Comparison of ENCODE assay signal across 36 cellular contexts in the genomic region with DNA sequence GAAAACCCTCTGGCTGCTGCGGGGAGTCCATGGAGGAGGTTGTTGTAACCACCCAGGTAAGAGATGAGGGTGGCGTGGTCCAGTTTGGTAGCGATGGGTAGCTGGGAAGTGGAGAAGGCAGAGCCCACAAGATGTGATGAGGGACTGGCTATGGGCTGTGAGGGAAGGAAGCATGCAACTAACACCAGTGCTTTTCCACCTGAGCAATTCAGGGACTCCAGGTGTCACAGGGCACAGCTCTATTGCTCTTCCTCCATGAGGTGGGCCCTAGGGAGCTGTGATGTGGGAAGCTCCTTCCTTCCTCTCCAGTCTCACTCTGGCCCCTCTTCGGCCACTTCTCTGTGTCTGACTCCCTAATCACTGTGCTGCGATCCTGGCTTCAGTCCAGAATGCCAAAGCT. TPM values are rescaled to one million over a fixed set of nuclear protein-coding genes. Genes with fewer than 3 reads are reported as not detected.
"Had no signal": no experiment of that assay in that cellular context is flagged by ENCODE, and none has a peak within 500 bp of the region (broad histone marks: within the 10 kb centered on the region; RNA-seq: fewer than 3 reads in every experiment).

No MANE protein-coding gene starts in this region.

- DNase-seq: activated B cell treated with CpG ODN at 0.5 μM for 24 hours; activated CD4-positive, alpha-beta memory T cell treated with anti-CD3 and anti-CD28 coated beads for 36 hours; activated CD4-positive, alpha-beta T cell treated with anti-CD3 and anti-CD28 coated beads for 4 hours; activated CD4-positive, alpha-beta T cell treated with anti-CD3 and anti-CD28 coated beads, Interleukin-2, amount 10 ng/mL, durations not matched to agents 24 days and 14 days; activated CD4-positive, alpha-beta T cell treated with anti-CD3 and anti-CD28 coated beads, Interleukin-2, amount 50 U/mL, for 1 hour; activated CD4-positive, alpha-beta T cell treated with anti-CD3 and anti-CD28 coated beads, Interleukin-2, amount 50 U/mL, for 4 hours; activated CD4-positive, CD25-positive, alpha-beta regulatory T cell treated with anti-CD3 and anti-CD28 coated beads, Interleukin-2, amount 50 U/mL, for 72 hours; activated CD8-positive, alpha-beta memory T cell treated with anti-CD3 and anti-CD28 coated beads, Interleukin-2, amount 10 ng/mL, durations not matched to agents 7 days and 5 days; activated CD8-positive, alpha-beta T cell treated with anti-CD3 and anti-CD28 coated beads for 36 hours; activated effector memory CD4-positive, alpha-beta T cell treated with Interleukin-2 at 50 U/mL for 16 hours; activated gamma-delta T cell; activated naive CD4-positive, alpha-beta T cell treated with anti-CD3 and anti-CD28 coated beads, Interleukin-2, amount 10 ng/mL, durations not matched to agents 7 days and 5 days; activated naive CD4-positive, alpha-beta T cell treated with Interleukin-2 at 50 U/mL for 16 hours; activated T-cell treated with anti-CD3 and anti-CD28 coated beads for 4 hours; activated T-cell treated with anti-CD3 and anti-CD28 coated beads, Interleukin-2, amount 50 U/mL, for 1 hour; activated T-cell treated with anti-CD3 and anti-CD28 coated beads, Interleukin-2, amount 50 U/mL, for 4 hours; activated T-cell treated with anti-CD3 and anti-CD28 coated beads, Interleukin-2, amount 50 U/mL, for 72 hours; adrenal gland; amniotic stem cell; aorta; body of pancreas; brain microvascular endothelial cell; central memory CD4-positive, alpha-beta T cell; T-helper 1 cell; T-helper 2 cell; T-helper 9 cell had no signal

- H3K4me3 ChIP-seq: adrenal gland, body of pancreas, breast epithelium had no signal

- H3K9me3 Mint-ChIP-seq: activated CD4-positive, alpha-beta memory T cell treated with anti-CD3 and anti-CD28 coated beads for 36 hours; activated CD4-positive, alpha-beta T cell treated with anti-CD3 and anti-CD28 coated beads, Interleukin-2, amount 10 ng/mL, durations not matched to agents 24 days and 14 days; activated CD8-positive, alpha-beta T cell treated with anti-CD3 and anti-CD28 coated beads for 36 hours; activated naive CD4-positive, alpha-beta T cell treated with anti-CD3 and anti-CD28 coated beads, Interleukin-2, amount 50 U/mL, for 24 hours; activated T-cell treated with anti-CD3 and anti-CD28 coated beads, Interleukin-2, amount 50 U/mL, for 4 hours; activated T-cell treated with anti-CD3 and anti-CD28 coated beads, Interleukin-2, amount 50 U/mL, for 72 hours; T-helper 1 cell treated with Interleukin-12 subunit alpha and Interleukin-12 subunit beta and Interleukin-4 antibody, amounts not matched to agents 30 μg/mL and 1 μg/mL, for 36 hours had no signal

- H3K36me3 Mint-ChIP-seq: activated CD4-positive, alpha-beta memory T cell treated with anti-CD3 and anti-CD28 coated beads for 36 hours; activated CD8-positive, alpha-beta memory T cell treated with anti-CD3 and anti-CD28 coated beads, Interleukin-2, amount 10 ng/mL, durations not matched to agents 7 days and 5 days; activated naive CD4-positive, alpha-beta T cell treated with anti-CD3 and anti-CD28 coated beads, Interleukin-2, amount 10 ng/mL, durations not matched to agents 7 days and 5 days; activated naive CD8-positive, alpha-beta T cell had no signal

- H3K27ac Mint-ChIP-seq: activated B cell treated with CpG ODN at 0.5 μM for 24 hours; activated CD4-positive, alpha-beta memory T cell treated with anti-CD3 and anti-CD28 coated beads for 36 hours; activated CD4-positive, alpha-beta T cell treated with anti-CD3 and anti-CD28 coated beads, Interleukin-2, amount 10 ng/mL, durations not matched to agents 24 days and 14 days; activated CD8-positive, alpha-beta memory T cell treated with anti-CD3 and anti-CD28 coated beads, Interleukin-2, amount 10 ng/mL, durations not matched to agents 7 days and 5 days; activated CD8-positive, alpha-beta T cell treated with anti-CD3 and anti-CD28 coated beads for 36 hours; activated naive CD4-positive, alpha-beta T cell treated with anti-CD3 and anti-CD28 coated beads, Interleukin-2, amount 10 ng/mL, durations not matched to agents 7 days and 5 days; activated naive CD4-positive, alpha-beta T cell treated with anti-CD3 and anti-CD28 coated beads, Interleukin-2, amount 50 U/mL, for 24 hours; activated naive CD8-positive, alpha-beta T cell; activated T-cell treated with anti-CD3 and anti-CD28 coated beads, Interleukin-2, amount 50 U/mL, for 72 hours; activated T-helper 2 cell treated with anti-CD3 and anti-CD28 coated beads, Interferon-gamma antibody, Interleukin-2, Interleukin-4, amounts not matched to agents 10 μg/mL and 5 μg/mL and 100 μg/mL, durations not matched to agents 14 hours and 24 hours and 36 hours; T-helper 1 cell treated with Interleukin-12 subunit alpha and Interleukin-12 subunit beta and Interleukin-4 antibody, amounts not matched to agents 30 μg/mL and 1 μg/mL, for 36 hours; T-helper 2 cell treated with Interferon-gamma antibody and Interleukin-4, amounts not matched to agents 5 μg/mL and 100 μg/mL, for 36 hours had no signal

- H3K9me3 ChIP-seq: adrenal gland, body of pancreas had no signal

- H3K27me3 ChIP-seq: adrenal gland, body of pancreas, brain microvascular endothelial cell, breast epithelium had no signal

- H3K36me3 ChIP-seq: adrenal gland, brain microvascular endothelial cell, breast epithelium had no signal

- ATAC-seq: activated CD8-positive, alpha-beta memory T cell treated with anti-CD3 and anti-CD28 coated beads, Interleukin-2, amount 10 ng/mL, durations not matched to agents 7 days and 5 days; activated CD8-positive, alpha-beta T cell treated with anti-CD3 and anti-CD28 coated beads for 36 hours; activated T-cell treated with anti-CD3 and anti-CD28 coated beads, Interleukin-2, amount 50 U/mL, for 4 hours; activated T-cell treated with anti-CD3 and anti-CD28 coated beads, Interleukin-2, amount 50 U/mL, for 72 hours; body of pancreas had no signal

- H3K27ac ChIP-seq: adrenal gland, body of pancreas, brain microvascular endothelial cell, breast epithelium, VCaP had no signal

- H3K4me3 Mint-ChIP-seq: activated B cell treated with CpG ODN at 0.5 μM for 24 hours; activated CD4-positive, alpha-beta memory T cell treated with anti-CD3 and anti-CD28 coated beads for 36 hours; activated CD4-positive, alpha-beta T cell treated with anti-CD3 and anti-CD28 coated beads, Interleukin-2, amount 10 ng/mL, durations not matched to agents 24 days and 14 days; activated CD8-positive, alpha-beta memory T cell treated with anti-CD3 and anti-CD28 coated beads, Interleukin-2, amount 10 ng/mL, durations not matched to agents 7 days and 5 days; activated CD8-positive, alpha-beta T cell treated with anti-CD3 and anti-CD28 coated beads for 36 hours; activated naive CD4-positive, alpha-beta T cell treated with anti-CD3 and anti-CD28 coated beads, Interleukin-2, amount 10 ng/mL, durations not matched to agents 7 days and 5 days; activated naive CD4-positive, alpha-beta T cell treated with anti-CD3 and anti-CD28 coated beads, Interleukin-2, amount 50 U/mL, for 24 hours; activated naive CD8-positive, alpha-beta T cell; activated T-cell treated with anti-CD3 and anti-CD28 coated beads, Interleukin-2, amount 50 U/mL, for 4 hours; activated T-cell treated with anti-CD3 and anti-CD28 coated beads, Interleukin-2, amount 50 U/mL, for 72 hours; T-helper 1 cell treated with Interleukin-12 subunit alpha and Interleukin-12 subunit beta and Interleukin-4 antibody, amounts not matched to agents 30 μg/mL and 1 μg/mL, for 36 hours; T-helper 2 cell treated with Interferon-gamma antibody and Interleukin-4, amounts not matched to agents 5 μg/mL and 100 μg/mL, for 36 hours had no signal

- H3K4me1 ChIP-seq: adrenal gland, body of pancreas, breast epithelium had no signal

RNA-seq across cellular contexts. Expression of a gene that starts 32.4 kb away (rescaled TPM):
- total RNA-seq: activated B cell treated with CpG ODN at 0.5 μM for 24 hours; activated CD4-positive, alpha-beta memory T cell treated with anti-CD3 and anti-CD28 coated beads for 36 hours; activated CD4-positive, alpha-beta T cell treated with anti-CD3 and anti-CD28 coated beads, Interleukin-2, amount 10 ng/mL, durations not matched to agents 24 days and 14 days; activated CD8-positive, alpha-beta memory T cell treated with anti-CD3 and anti-CD28 coated beads, Interleukin-2, amount 10 ng/mL, durations not matched to agents 7 days and 5 days; activated CD8-positive, alpha-beta T cell treated with anti-CD3 and anti-CD28 coated beads for 36 hours; activated T-cell treated with anti-CD3 and anti-CD28 coated beads, Interleukin-2, amount 50 U/mL, for 4 hours; activated T-cell treated with anti-CD3 and anti-CD28 coated beads, Interleukin-2, amount 50 U/mL, for 72 hours; activated T-helper 2 cell treated with anti-CD3 and anti-CD28 coated beads, Interferon-gamma antibody, Interleukin-2, Interleukin-4, amounts not matched to agents 10 μg/mL and 5 μg/mL and 100 μg/mL, durations not matched to agents 14 hours and 24 hours and 36 hours; adrenal gland; aorta; astrocyte; body of pancreas; breast epithelium; cardiac septum; cerebellum had no signal
- polyA plus RNA-seq: adrenal gland, aorta had no signal

RNA-seq across cellular contexts. Expression of a gene that starts 52.5 kb away (rescaled TPM):
- total RNA-seq: activated B cell treated with CpG ODN at 0.5 μM for 24 hours; activated CD4-positive, alpha-beta memory T cell treated with anti-CD3 and anti-CD28 coated beads for 36 hours; activated CD4-positive, alpha-beta T cell treated with anti-CD3 and anti-CD28 coated beads, Interleukin-2, amount 10 ng/mL, durations not matched to agents 24 days and 14 days; activated CD8-positive, alpha-beta memory T cell treated with anti-CD3 and anti-CD28 coated beads, Interleukin-2, amount 10 ng/mL, durations not matched to agents 7 days and 5 days; activated CD8-positive, alpha-beta T cell treated with anti-CD3 and anti-CD28 coated beads for 36 hours; activated T-cell treated with anti-CD3 and anti-CD28 coated beads, Interleukin-2, amount 50 U/mL, for 72 hours; activated T-helper 2 cell treated with anti-CD3 and anti-CD28 coated beads, Interferon-gamma antibody, Interleukin-2, Interleukin-4, amounts not matched to agents 10 μg/mL and 5 μg/mL and 100 μg/mL, durations not matched to agents 14 hours and 24 hours and 36 hours; aorta; astrocyte; breast epithelium; cardiac septum had no signal
